Comparison of ENCODE assay signal across 22 cellular contexts in genomic region chr5:93225748-93226147, GRCh38.
DNase-seq lines count a peak whose midpoint lies in the region; ATAC-seq and TF ChIP-seq lines count a peak whose summit lies in the region.
"Had no signal": no experiment of that assay in that cellular context is flagged by ENCODE, and none has a peak within 500 bp of the region (broad histone marks: within the 10 kb centered on the region; RNA-seq: fewer than 3 reads in every experiment).

No MANE protein-coding gene starts in this region.

- H3K4me3 ChIP-seq in GM23338 (no peak overlapping the region), KMS-11 (IDR thresholded peaks at IDR 0.05; ENCODE audit: insufficient read depth, low read depth, low read length) (no peak overlapping the region), hepatocyte (no peak overlapping the region), smooth muscle cell (no peak overlapping the region)
- H3K4me3 ChIP-seq: BLaER1, SJCRH30 had no signal

- H3F3A ChIP-seq in GM23338 (replicated peaks; ENCODE audit: low read depth) (no peaks in the 10 kb centered on the region), smooth muscle cell (ENCODE audit: low read depth) (no peaks in the 10 kb centered on the region)

- H3K9me3 ChIP-seq in hepatocyte (ENCODE audit: low read depth) (no peaks in the 10 kb centered on the region), smooth muscle cell (replicated peaks; ENCODE audit: low read depth) (no peaks in the 10 kb centered on the region)
- H3K9me3 ChIP-seq: BLaER1, Caco-2, SJCRH30 had no signal

- H3K36me3 ChIP-seq in GM23338 (ENCODE audit: insufficient read depth) (no peaks in the 10 kb centered on the region), KMS-11 (ENCODE audit: insufficient read depth) (no peaks in the 10 kb centered on the region), hepatocyte (replicated peaks; ENCODE audit: insufficient read depth, low read depth) (no peaks in the 10 kb centered on the region), smooth muscle cell (ENCODE audit: low read depth) (no peaks in the 10 kb centered on the region)
- H3K36me3 ChIP-seq: BLaER1, SJCRH30 had no signal

- no peak overlapping the region for H3K27ac Mint-ChIP-seq in GM23338
- no peak overlapping the region for H3K27ac Mint-ChIP-seq in stimulated activated memory B cell treated with anti-CD40 and anti-IgM and Interleukin-4, amounts not matched to agents 10 μg/mL and 1 μg/mL and 100 μg/mL, for 72 hours
- H3K27ac Mint-ChIP-seq: CD4-positive, alpha-beta memory T cell; HFFc6 had no signal

- no peaks in the 10 kb centered on the region for H3K27me3 Mint-ChIP-seq in GM23338 (ENCODE audit: insufficient read depth, low read depth, poor library complexity)
- no peaks in the 10 kb centered on the region for H3K27me3 Mint-ChIP-seq in stimulated activated memory B cell treated with anti-CD40 and anti-IgM and Interleukin-4, amounts not matched to agents 10 μg/mL and 1 μg/mL and 100 μg/mL, for 72 hours
- H3K27me3 Mint-ChIP-seq: CD4-positive, alpha-beta memory T cell had no signal

- no peaks in the 10 kb centered on the region for H3K4me1 Mint-ChIP-seq in GM23338
- no peaks in the 10 kb centered on the region for H3K4me1 Mint-ChIP-seq in stimulated activated memory B cell treated with anti-CD40 and anti-IgM and Interleukin-4, amounts not matched to agents 10 μg/mL and 1 μg/mL and 100 μg/mL, for 72 hours
- H3K4me1 Mint-ChIP-seq: CD4-positive, alpha-beta memory T cell had no signal

- 61% methylated on average over 1 of the region's 1 CpG for WGBS in hepatocyte (ENCODE audit: low lambda C conversion rate, missing lambda C conversion rate)
- 71% methylated on average over 1 of the region's 1 CpG for WGBS in smooth muscle cell (ENCODE audit: low lambda C conversion rate)

- TF ChIP-seq CTCF in GM23338 (conservative IDR thresholded peaks at IDR 0.05; ENCODE audit: low read depth in 2 of 2), result no peak
- TF ChIP-seq CTCF in KMS-11 (conservative IDR thresholded peaks at IDR 0.05; ENCODE audit: low read depth, low read length), result no peak
- no peak for TF ChIP-seq CTCF in hepatocyte (IDR thresholded peaks at IDR 0.05; ENCODE audit: poor library complexity)
- TF ChIP-seq CTCF in smooth muscle cell (IDR thresholded peaks at IDR 0.05; ENCODE audit: borderline replicate concordance, insufficient read depth, poor library complexity, severe bottlenecking), result no peak

- H3K27ac ChIP-seq in GM23338 (ENCODE audit: low read depth) (no peak overlapping the region), KMS-11 (peak overlapping the region; percentile 61; the same call in 1 of the 2 replicates), hepatocyte (peak overlapping the region; percentile 7), smooth muscle cell (ENCODE audit: low read depth) (no peak overlapping the region)
- H3K27ac ChIP-seq: BLaER1, HL-60, SJCRH30 had no signal

- no peaks in the 10 kb centered on the region for H3K36me3 Mint-ChIP-seq in GM23338 (ENCODE audit: low read depth)
- H3K36me3 Mint-ChIP-seq in stimulated activated memory B cell treated with anti-CD40 and anti-IgM and Interleukin-4, amounts not matched to agents 10 μg/mL and 1 μg/mL and 100 μg/mL, for 72 hours, result no peaks in the 10 kb centered on the region
- H3K36me3 Mint-ChIP-seq: CD4-positive, alpha-beta memory T cell had no signal

- 0 out of 2 replicates have a peak, but pooled peaks cover 12% of the 10 kb centered on the region for H3K9me2 ChIP-seq in GM23338 (ENCODE audit: insufficient read depth)
- H3K9me2 ChIP-seq in hepatocyte (replicated peaks; ENCODE audit: insufficient read depth), result no peaks in the 10 kb centered on the region

- no peaks in the 10 kb centered on the region for H3K4me1 ChIP-seq in GM23338 (ENCODE audit: insufficient read depth)
- peaks cover 23% of the 10 kb centered on the region for H3K4me1 ChIP-seq in KMS-11 (ENCODE audit: low read depth, poor library complexity, severe bottlenecking)
- no peaks in the 10 kb centered on the region for H3K4me1 ChIP-seq in hepatocyte (ENCODE audit: insufficient read depth)
- peaks cover 2% of the 10 kb centered on the region for H3K4me1 ChIP-seq in smooth muscle cell (ENCODE audit: low read depth)
- H3K4me1 ChIP-seq: BLaER1, Caco-2, SJCRH30 had no signal

- H3K4me2 ChIP-seq in GM23338 (no peak overlapping the region), KMS-11 (peak overlapping the region; percentile 47), hepatocyte (no peak overlapping the region), smooth muscle cell (no peak overlapping the region)
- H3K4me2 ChIP-seq: BLaER1 had no signal

- ATAC-seq in GM23338, result no peak
- ATAC-seq in stimulated activated memory B cell treated with anti-CD40 and anti-IgM and Interleukin-4, amounts not matched to agents 10 μg/mL and 1 μg/mL and 100 μg/mL, for 72 hours, result no peak
- no peak for ATAC-seq in GM21360 (IDR thresholded peaks at IDR 0.05; ENCODE audit: unreplicated experiment)

- H3K9ac ChIP-seq in KMS-11 (no peak overlapping the region), smooth muscle cell (ENCODE audit: low read depth) (no peak overlapping the region)
- H3K9ac ChIP-seq: BLaER1 had no signal

- H3K4me3 Mint-ChIP-seq in GM23338, result no peak overlapping the region
- H3K4me3 Mint-ChIP-seq in stimulated activated memory B cell treated with anti-CD40 and anti-IgM and Interleukin-4, amounts not matched to agents 10 μg/mL and 1 μg/mL and 100 μg/mL, for 72 hours, result no peak overlapping the region
- H3K4me3 Mint-ChIP-seq: HFFc6 had no signal

- DNase-seq in GM23338 (ENCODE audit: low spot score), result no peak
- DNase-seq in hepatocyte (ENCODE audit: low spot score), result no peak
- no peak for DNase-seq in smooth muscle cell (lab: John Stamatoyannopoulos, UW; ENCODE audit: unreplicated experiment)
- DNase-seq in NCI-H1048 (lab: John Stamatoyannopoulos, UW), result no peak
- DNase-seq: Caco-2; CD4-positive, alpha-beta memory T cell; DMS153; H7; HFFc6; KG1; NCI-H1417; NCI-H1694 treated with DMSO at 0.1 percent for 48 hours; NCI-H2081 treated with DMSO at 0.1 percent for 48 hours; NCI-H2171 treated with DMSO at 0.1 percent for 48 hours; NCI-H526; OCI-M1; SJCRH30 had no signal

- H3K79me2 ChIP-seq in GM23338 (replicated peaks; ENCODE audit: insufficient read depth) (no peaks in the 10 kb centered on the region), KMS-11 (ENCODE audit: insufficient read depth, low read depth) (no peaks in the 10 kb centered on the region), hepatocyte (no peaks in the 10 kb centered on the region), smooth muscle cell (ENCODE audit: low read depth) (no peaks in the 10 kb centered on the region)

- no peaks in the 10 kb centered on the region for H3K9me3 Mint-ChIP-seq in GM23338
- no peaks in the 10 kb centered on the region for H3K9me3 Mint-ChIP-seq in stimulated activated memory B cell treated with anti-CD40 and anti-IgM and Interleukin-4, amounts not matched to agents 10 μg/mL and 1 μg/mL and 100 μg/mL, for 72 hours
- H3K9me3 Mint-ChIP-seq: HFFc6 had no signal

- H2AFZ ChIP-seq in GM23338 (peak overlapping the region; percentile 74; the same call in 1 of the 2 replicates), KMS-11 (ENCODE audit: low read depth) (peak overlapping the region; percentile 32), hepatocyte (no peak overlapping the region), smooth muscle cell (ENCODE audit: low read depth) (peak overlapping the region; percentile 66)

- no peaks in the 10 kb centered on the region for H3K27me3 ChIP-seq in GM23338 (ENCODE audit: insufficient read depth)
- H3K27me3 ChIP-seq in KMS-11 (ENCODE audit: insufficient read depth, low read depth), result no peaks in the 10 kb centered on the region
- no peaks in the 10 kb centered on the region for H3K27me3 ChIP-seq in hepatocyte
- H3K27me3 ChIP-seq in smooth muscle cell (ENCODE audit: low read depth), result no peaks in the 10 kb centered on the region
- H3K27me3 ChIP-seq: BLaER1, SJCRH30 had no signal

- H4K20me1 ChIP-seq in GM23338 (replicated peaks; ENCODE audit: insufficient read depth), result no peaks in the 10 kb centered on the region
- H4K20me1 ChIP-seq in KMS-11 (ENCODE audit: insufficient read depth), result no peaks in the 10 kb centered on the region
- no peaks in the 10 kb centered on the region for H4K20me1 ChIP-seq in hepatocyte (ENCODE audit: insufficient read depth, poor library complexity, severe bottlenecking)
- H4K20me1 ChIP-seq in smooth muscle cell (ENCODE audit: low read depth), result no peaks in the 10 kb centered on the region
- H4K20me1 ChIP-seq: BLaER1 had no signal

TF ChIP-seq in GM23338, 12 proteins besides CTCF, POLR2A, EP300 and RAD21:
- TF ChIP-seq JUNB (IDR thresholded peaks at IDR 0.05; ENCODE audit: unreplicated experiment) (no peak), REST (IDR thresholded peaks at IDR 0.05; ENCODE audit: unreplicated experiment) (no peak)

Comparison
In these comparisons a context has a peak if more than half of its experiments do, and no peak if none do; other contexts are left out.
1. H3K27ac ChIP-seq: peak in KMS-11 (single experiment) and hepatocyte (single experiment); none in GM23338 (single experiment) and smooth muscle cell (single experiment).